ENCODE assay signal across 1 cellular context in the genomic region with DNA sequence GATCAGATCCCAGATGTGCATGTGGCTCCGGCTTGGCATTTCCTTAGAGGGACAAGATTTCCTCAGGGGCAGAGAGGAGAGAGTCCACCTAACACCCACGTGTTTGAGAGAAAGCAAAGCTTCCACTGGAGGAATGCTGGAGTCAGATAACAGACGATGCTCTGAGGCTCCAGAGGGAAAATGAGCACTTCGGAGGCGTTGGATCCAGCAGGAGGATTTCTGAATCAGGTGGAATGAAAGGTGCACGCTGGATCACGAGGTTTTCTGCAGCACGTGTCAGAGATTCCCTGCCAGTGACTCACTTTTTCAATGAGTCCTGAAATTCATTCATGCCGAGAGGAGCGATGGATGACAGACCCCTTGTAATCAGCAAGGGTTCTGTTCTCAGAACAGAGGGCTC.
TF ChIP-seq lines count a peak whose summit lies in the region.

No MANE protein-coding gene starts in this region.

TF ChIP-seq in IMR-90, 13 proteins besides CTCF, POLR2A, EP300 and RAD21:
- TF ChIP-seq MAFK (IDR thresholded peaks at IDR 0.05; ENCODE audit: low read depth, low read length) (no peak), NFE2L2 (IDR thresholded peaks at IDR 0.05; ENCODE audit: low read depth, low read length) (no peak), BHLHE40 (IDR thresholded peaks at IDR 0.05; ENCODE audit: low read depth, low read length) (peak; percentile 64; the same call in 1 of the 2 replicates), MAZ (IDR thresholded peaks at IDR 0.05; ENCODE audit: borderline replicate concordance, low read depth, low read length) (no peak), SMC3 (IDR thresholded peaks at IDR 0.05; ENCODE audit: low read depth, low read length) (no peak), MXI1 (IDR thresholded peaks at IDR 0.05; ENCODE audit: borderline replicate concordance, low read depth, low read length) (no peak), RFX5 (IDR thresholded peaks at IDR 0.05; ENCODE audit: low read depth, low read length) (no peak)
- TF ChIP-seq, protein P1, sequence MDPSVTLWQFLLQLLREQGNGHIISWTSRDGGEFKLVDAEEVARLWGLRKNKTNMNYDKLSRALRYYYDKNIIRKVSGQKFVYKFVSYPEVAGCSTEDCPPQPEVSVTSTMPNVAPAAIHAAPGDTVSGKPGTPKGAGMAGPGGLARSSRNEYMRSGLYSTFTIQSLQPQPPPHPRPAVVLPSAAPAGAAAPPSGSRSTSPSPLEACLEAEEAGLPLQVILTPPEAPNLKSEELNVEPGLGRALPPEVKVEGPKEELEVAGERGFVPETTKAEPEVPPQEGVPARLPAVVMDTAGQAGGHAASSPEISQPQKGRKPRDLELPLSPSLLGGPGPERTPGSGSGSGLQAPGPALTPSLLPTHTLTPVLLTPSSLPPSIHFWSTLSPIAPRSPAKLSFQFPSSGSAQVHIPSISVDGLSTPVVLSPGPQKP (IDR thresholded peaks at IDR 0.05; ENCODE audit: borderline replicate concordance, low read depth, low read length): no peak
- TF ChIP-seq, protein P2, sequence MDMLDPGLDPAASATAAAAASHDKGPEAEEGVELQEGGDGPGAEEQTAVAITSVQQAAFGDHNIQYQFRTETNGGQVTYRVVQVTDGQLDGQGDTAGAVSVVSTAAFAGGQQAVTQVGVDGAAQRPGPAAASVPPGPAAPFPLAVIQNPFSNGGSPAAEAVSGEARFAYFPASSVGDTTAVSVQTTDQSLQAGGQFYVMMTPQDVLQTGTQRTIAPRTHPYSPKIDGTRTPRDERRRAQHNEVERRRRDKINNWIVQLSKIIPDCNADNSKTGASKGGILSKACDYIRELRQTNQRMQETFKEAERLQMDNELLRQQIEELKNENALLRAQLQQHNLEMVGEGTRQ (IDR thresholded peaks at IDR 0.05; ENCODE audit: low read depth, low read length): peak; percentile 60
